ENCODE assay signal across 8 cellular contexts in the genomic region with DNA sequence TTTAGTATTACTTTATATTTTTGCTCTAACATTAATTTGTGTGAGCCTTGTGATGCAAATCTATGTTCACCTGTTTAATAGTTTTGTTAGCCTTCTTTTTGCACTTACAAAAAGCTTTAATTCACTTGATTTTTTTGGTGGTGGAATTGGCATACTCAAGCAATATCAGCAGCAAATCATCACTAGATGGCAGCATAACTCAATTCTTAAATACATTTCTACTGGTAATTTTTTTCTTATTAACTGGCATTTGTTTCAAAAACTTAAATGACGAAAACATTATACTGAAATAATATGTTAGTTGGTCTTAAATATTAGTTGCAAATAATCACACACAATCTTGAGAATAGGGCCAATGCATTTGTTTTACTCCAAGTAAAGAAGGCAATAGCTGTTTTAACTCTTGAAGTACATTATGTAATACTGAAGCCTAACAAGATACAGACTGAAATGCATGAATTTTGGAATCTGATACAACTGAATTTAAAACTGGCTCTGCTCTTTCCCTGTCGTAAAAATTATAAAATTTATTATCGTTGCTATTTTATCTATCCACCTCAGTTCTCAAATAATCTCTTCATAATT.
DNase-seq lines count a peak whose midpoint lies in the region; ATAC-seq and TF ChIP-seq lines count a peak whose summit lies in the region.

No MANE protein-coding gene starts in this region.

- H3K9me3 ChIP-seq in Loucy (ENCODE audit: insufficient read depth, low read depth, low read length) (no peaks in the 10 kb centered on the region), thyroid gland (no peaks in the 10 kb centered on the region), ovary (no peaks in the 10 kb centered on the region)

- H3F3A ChIP-seq in Loucy (ENCODE audit: low read depth), result no peaks in the 10 kb centered on the region

- no peak for TF ChIP-seq EP300 in ovary (IDR thresholded peaks at IDR 0.05)

- peak; percentile 60; the same call in 1 of the 3 replicates for ATAC-seq in SK-N-SH treated with all-trans-retinoic acid at 6 μM for 48 hours
- no peak for ATAC-seq in activated naive CD4-positive, alpha-beta T cell treated with anti-CD3 and anti-CD28 coated beads, Interleukin-2, amount 50 U/mL, for 72 hours

- H3K79me2 ChIP-seq in Loucy (ENCODE audit: insufficient read depth, low read length), result no peaks in the 10 kb centered on the region

- TF ChIP-seq CTCF in Loucy (conservative IDR thresholded peaks at IDR 0.05; ENCODE audit: low read length) (peak; percentile 83), thyroid gland (IDR thresholded peaks at IDR 0.05) (peak in 4 of 6 experiments; percentile 31 to 49 (median 37)), ovary (IDR thresholded peaks at IDR 0.05) (no peak)

- H3K4me2 ChIP-seq in Loucy (ENCODE audit: low read depth, low read length, poor library complexity, severe bottlenecking), result no peak overlapping the region

- H3K9ac ChIP-seq in Loucy (ENCODE audit: low read depth, low read length, poor library complexity, severe bottlenecking), result no peak overlapping the region

- H4K20me1 ChIP-seq in Loucy (ENCODE audit: insufficient read depth, low read length, poor library complexity, severe bottlenecking), result no peaks in the 10 kb centered on the region

- peaks cover 0 to 5% of the 10 kb centered on the region in 2 donors for H3K9me3 Mint-ChIP-seq in activated naive CD4-positive, alpha-beta T cell treated with anti-CD3 and anti-CD28 coated beads, Interleukin-2, amount 50 U/mL, for 72 hours

- H3K27ac ChIP-seq in thyroid gland (no peak overlapping the region), ovary (no peak overlapping the region)

- no peaks in the 10 kb centered on the region for H3K36me3 ChIP-seq in Loucy (ENCODE audit: insufficient read depth, low read length)
- H3K36me3 ChIP-seq in thyroid gland, result no peaks in the 10 kb centered on the region
- H3K36me3 ChIP-seq in ovary, result no peaks in the 10 kb centered on the region

- no peaks in the 10 kb centered on the region for H3K36me3 Mint-ChIP-seq in activated naive CD4-positive, alpha-beta T cell treated with anti-CD3 and anti-CD28 coated beads, Interleukin-2, amount 50 U/mL, for 72 hours

- intact Hi-C loops in thyroid gland (cut with DNase I), result no loop called here
- intact Hi-C loops in ovary (cut with DNase I), result no loop called here

- no peak overlapping the region for H3K27ac Mint-ChIP-seq in activated naive CD4-positive, alpha-beta T cell treated with anti-CD3 and anti-CD28 coated beads, Interleukin-2, amount 50 U/mL, for 72 hours

- no peaks in the 10 kb centered on the region for H3K9me2 ChIP-seq in Loucy (replicated peaks; ENCODE audit: low read depth, low read length)

- H3K27me3 ChIP-seq in Loucy (ENCODE audit: insufficient read depth, low read length, poor library complexity, severe bottlenecking) (no peaks in the 10 kb centered on the region), thyroid gland (no peaks in the 10 kb centered on the region), ovary (no peaks in the 10 kb centered on the region)

- whole genome bisulfite sequencing in thyroid gland, 2 donors, result 27 to 38% methylated on average over 3 of the region's 3 CpGs
- WGBS in ovary, 3 donors, result 20 to 24% (median 22%) methylated on average over 3 of the region's 3 CpGs

- TF ChIP-seq POLR2A in thyroid gland (IDR thresholded peaks at IDR 0.05), result no peak
- no peak for TF ChIP-seq POLR2A in ovary (IDR thresholded peaks at IDR 0.05)

- H2AFZ ChIP-seq in Loucy (ENCODE audit: low read length), result no peak overlapping the region

- H3K4me1 ChIP-seq in Loucy (ENCODE audit: insufficient read depth, low read length, poor library complexity, severe bottlenecking) (no peaks in the 10 kb centered on the region), thyroid gland (no peaks in the 10 kb centered on the region), ovary (ENCODE audit: insufficient read depth) (no peaks in the 10 kb centered on the region)

- no peak overlapping the region for H3K4me3 ChIP-seq in Loucy (ENCODE audit: low read length, poor library complexity, severe bottlenecking)
- no peak overlapping the region for H3K4me3 ChIP-seq in thyroid gland (replicated peaks in 1 of 3)
- no peak overlapping the region for H3K4me3 ChIP-seq in ovary

- peak; percentile 0 for DNase-seq in SKM-1 treated with dmso at 0.1 percent for 144 hours (lab: John Stamatoyannopoulos, UW; ENCODE audit: unreplicated experiment)
- DNase-seq in SKM-1 (lab: John Stamatoyannopoulos, UW; ENCODE audit: unreplicated experiment), result no peak
- DNase-seq in glomerular visceral epithelial cell (ENCODE audit: extremely low spot score), result peak; percentile 46
- DNase-seq in thyroid gland, result no peak
- DNase-seq in activated naive CD4-positive, alpha-beta T cell treated with anti-CD3 and anti-CD28 coated beads, Interleukin-2, amount 50 U/mL, for 72 hours (ENCODE audit: low spot score in 2 of 2), result no peak
- DNase-seq in ovary, result no peak

TF ChIP-seq in SK-N-SH treated with all-trans-retinoic acid at 6 μM for 48 hours, 23 proteins besides CTCF, POLR2A, EP300 and RAD21:
- no peak for TF ChIP-seq ZFP30 (CRISPR knock-in tag; IDR thresholded peaks at IDR 0.05)
- TF ChIP-seq, protein P1, sequence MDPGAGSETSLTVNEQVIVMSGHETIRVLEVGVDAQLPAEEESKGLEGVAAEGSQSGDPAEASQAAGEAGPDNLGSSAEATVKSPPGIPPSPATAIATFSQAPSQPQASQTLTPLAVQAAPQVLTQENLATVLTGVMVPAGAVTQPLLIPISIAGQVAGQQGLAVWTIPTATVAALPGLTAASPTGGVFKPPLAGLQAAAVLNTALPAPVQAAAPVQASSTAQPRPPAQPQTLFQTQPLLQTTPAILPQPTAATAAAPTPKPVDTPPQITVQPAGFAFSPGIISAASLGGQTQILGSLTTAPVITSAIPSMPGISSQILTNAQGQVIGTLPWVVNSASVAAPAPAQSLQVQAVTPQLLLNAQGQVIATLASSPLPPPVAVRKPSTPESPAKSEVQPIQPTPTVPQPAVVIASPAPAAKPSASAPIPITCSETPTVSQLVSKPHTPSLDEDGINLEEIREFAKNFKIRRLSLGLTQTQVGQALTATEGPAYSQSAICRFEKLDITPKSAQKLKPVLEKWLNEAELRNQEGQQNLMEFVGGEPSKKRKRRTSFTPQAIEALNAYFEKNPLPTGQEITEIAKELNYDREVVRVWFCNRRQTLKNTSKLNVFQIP (CRISPR knock-in tag; IDR thresholded peaks at IDR 0.05; ENCODE audit: borderline replicate concordance, low read depth), result no peak
- no peak for TF ChIP-seq CSDC2 (CRISPR knock-in tag; IDR thresholded peaks at IDR 0.05)
- no peak for TF ChIP-seq ZC3H10 (CRISPR knock-in tag; IDR thresholded peaks at IDR 0.05)
- no peak for TF ChIP-seq ARNTL (CRISPR knock-in tag; IDR thresholded peaks at IDR 0.05; ENCODE audit: borderline replicate concordance, low read depth)
- no peak for TF ChIP-seq ZFP3 (CRISPR knock-in tag; IDR thresholded peaks at IDR 0.05)
- TF ChIP-seq GLIS3 (CRISPR knock-in tag; IDR thresholded peaks at IDR 0.05), result no peak
- TF ChIP-seq, protein P2, sequence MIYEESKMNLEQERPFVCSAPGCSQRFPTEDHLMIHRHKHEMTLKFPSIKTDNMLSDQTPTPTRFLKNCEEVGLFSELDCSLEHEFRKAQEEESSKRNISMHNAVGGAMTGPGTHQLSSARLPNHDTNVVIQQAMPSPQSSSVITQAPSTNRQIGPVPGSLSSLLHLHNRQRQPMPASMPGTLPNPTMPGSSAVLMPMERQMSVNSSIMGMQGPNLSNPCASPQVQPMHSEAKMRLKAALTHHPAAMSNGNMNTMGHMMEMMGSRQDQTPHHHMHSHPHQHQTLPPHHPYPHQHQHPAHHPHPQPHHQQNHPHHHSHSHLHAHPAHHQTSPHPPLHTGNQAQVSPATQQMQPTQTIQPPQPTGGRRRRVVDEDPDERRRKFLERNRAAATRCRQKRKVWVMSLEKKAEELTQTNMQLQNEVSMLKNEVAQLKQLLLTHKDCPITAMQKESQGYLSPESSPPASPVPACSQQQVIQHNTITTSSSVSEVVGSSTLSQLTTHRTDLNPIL (CRISPR knock-in tag; IDR thresholded peaks at IDR 0.05; ENCODE audit: low read depth), result no peak
- TF ChIP-seq RARB (CRISPR knock-in tag; IDR thresholded peaks at IDR 0.05), result no peak
TF ChIP-seq in SK-N-SH treated with all-trans-retinoic acid at 6 μM for 48 hours: peak in this region for 0.

Comparison
In these comparisons a context has a peak if more than half of its experiments do, and no peak if none do; other contexts are left out.
1. DNase-seq: peak in SKM-1 treated with dmso at 0.1 percent for 144 hours (single experiment) and glomerular visceral epithelial cell (single experiment); none in SKM-1 (single experiment), thyroid gland (0 of 2), activated naive CD4-positive, alpha-beta T cell treated with anti-CD3 and anti-CD28 coated beads, Interleukin-2, amount 50 U/mL, for 72 hours (0 of 2) and ovary (0 of 5).
2. CTCF ChIP-seq: peak in Loucy (single experiment) and thyroid gland (4 of 6); none in ovary (0 of 3).